Comparison of ENCODE assay signal across 8 cellular contexts in genomic region chr14:23555882-23556699, GRCh38. TPM values are rescaled to one million over a fixed set of nuclear protein-coding genes. Genes with fewer than 3 reads are reported as not detected.
A peak's percentile ranks its signal among the peaks of the same experiment; 100 is the strongest.
DNase-seq lines count a peak whose midpoint lies in the region; ATAC-seq and TF ChIP-seq lines count a peak whose summit lies in the region.

THTPA (plus strand) TSS chr14:23556271; CDS start chr14:23556758, 487 bp downstream.

- H3K4me3 Mint-ChIP-seq in CD8-positive, alpha-beta T cell = peak within 1 kb of the TSS; percentile 95

- H3K36me3 Mint-ChIP-seq in CD8-positive, alpha-beta T cell = peaks cover 26% of the 10 kb centered on the region

- peaks cover 23% of the 10 kb centered on the region for H3K79me1 ChIP-seq in mesenchymal stem cell (replicated peaks; ENCODE audit: low read length, poor library complexity, severe bottlenecking)

- peak within 1 kb of the TSS; percentile 69 for H2BK120ac ChIP-seq in mesenchymal stem cell (ENCODE audit: low read depth, low read length)

- H3K27me3 ChIP-seq in CD8-positive, alpha-beta T cell (ENCODE audit: insufficient read depth, low read length) = no peaks in the 10 kb centered on the region
- no peaks in the 10 kb centered on the region for H3K27me3 ChIP-seq in mesenchymal stem cell (ENCODE audit: control insufficient read depth in 1 of 2, insufficient read depth in 1 of 2, low read length in 2 of 2)

- 3% methylated on average over 53 of the region's 54 CpGs for WGBS in mesenchymal stem cell

- DNase-seq in CD8-positive, alpha-beta T cell = peak; percentile 86 to 96 (median 92)
- DNase-seq in HPDE6-E6E7 (ENCODE audit: extremely low spot score) (peak; percentile 90), NK-92 (lab: John Stamatoyannopoulos, UW; ENCODE audit: unreplicated experiment) (peak; percentile 56), mesenchymal stem cell (peak; percentile 94)
- peak; percentile 85 to 91 for DNase-seq in activated CD8-positive, alpha-beta memory T cell treated with anti-CD3 and anti-CD28 coated beads for 1 hour (ENCODE audit: extremely low read depth in 1 of 2, low read depth in 1 of 2)
- peak; percentile 90 for DNase-seq in effector CD8-positive, alpha-beta T cell (lab: John Stamatoyannopoulos, UW)
- DNase-seq in stimulated activated CD8-positive, alpha-beta memory T cell treated with anti-CD3 and anti-CD28 coated beads, Interleukin-12 subunit alpha, Interleukin-12 subunit beta, amount 100 ng/mL, for 24 hours (ENCODE audit: extremely low read depth) = peak; percentile 90

- intact Hi-C loops in CD8-positive, alpha-beta T cell (cut with DNase I, micrococcal nuclease) = loop anchor here (1.0 to 10.0 kb wide), 7 partner anchors 11 to 879 kb away; partner anchors contain the start of genes AP1G2 (in 2 of the 2), ACIN1 (in 1 of the 2), C14orf119 (in 1 of the 2) and NGDN (in 1 of the 2)

- POLR2A ChIA-PET in CD8-positive, alpha-beta T cell (lab: Charles Lee) = interaction anchor here (0.9 to 1.2 kb wide), 2 partner anchors 11 kb away, joined by 6 read pairs; partner anchors contain the start of gene AP1G2

- H3K4me3 ChIP-seq in CD8-positive, alpha-beta T cell (ENCODE audit: low read depth, low read length) = peak within 1 kb of the TSS; percentile 98
- H3K4me3 ChIP-seq in mesenchymal stem cell (ENCODE audit: insufficient read depth in 1 of 2, low read depth in 1 of 2, low read length in 2 of 2) = peak within 1 kb of the TSS; percentile 80 to 96

- H3K27me3 Mint-ChIP-seq in CD8-positive, alpha-beta T cell (ENCODE audit: low read depth) = no peaks in the 10 kb centered on the region

- H3K4me1 Mint-ChIP-seq in CD8-positive, alpha-beta T cell (ENCODE audit: low read depth) = peaks cover 31% of the 10 kb centered on the region

- CTCF ChIA-PET in CD8-positive, alpha-beta T cell (lab: Charles Lee) = interaction anchor here (0.9 to 12.9 kb wide), 5 partner anchors 12 to 77 kb away, joined by 3 to 279 read pairs (median 4); partner anchors contain the start of gene AP1G2

- peak within 1 kb of the TSS; percentile 76 for H3K4me2 ChIP-seq in mesenchymal stem cell (ENCODE audit: low read length, poor library complexity, severe bottlenecking)

- H3K36me3 ChIP-seq in CD8-positive, alpha-beta T cell (ENCODE audit: insufficient read depth, low read length) = peaks cover 22% of the 10 kb centered on the region
- peaks cover 27 to 32% of the 10 kb centered on the region in 2 experiments for H3K36me3 ChIP-seq in mesenchymal stem cell (ENCODE audit: control insufficient read depth in 1 of 2, insufficient read depth in 2 of 2, low read depth in 1 of 2, low read length in 2 of 2)

- peak within 1 kb of the TSS; percentile 92 for H4K8ac ChIP-seq in mesenchymal stem cell (ENCODE audit: low read length)

- H3K9ac ChIP-seq in mesenchymal stem cell (ENCODE audit: low read length) = peak within 1 kb of the TSS; percentile 99

- H3K23ac ChIP-seq in mesenchymal stem cell (ENCODE audit: low read length in 2 of 2) = peak within 1 kb of the TSS in 1 of 2 experiments; percentile 77

- peak within 1 kb of the TSS in 1 of 2 experiments; percentile 99 for H3K14ac ChIP-seq in mesenchymal stem cell (ENCODE audit: low read length in 2 of 2)

- peak within 1 kb of the TSS; percentile 87 for H2BK15ac ChIP-seq in mesenchymal stem cell (ENCODE audit: low read depth, poor library complexity, severe bottlenecking)

- H3K9me3 ChIP-seq in CD8-positive, alpha-beta T cell (ENCODE audit: low read length) = no peaks in the 10 kb centered on the region
- H3K9me3 ChIP-seq in mesenchymal stem cell (ENCODE audit: control insufficient read depth, low read length) = no peaks in the 10 kb centered on the region

- peak; percentile 87 for ATAC-seq in CD8-positive, alpha-beta T cell
- ATAC-seq in GM19467 (IDR thresholded peaks at IDR 0.05; ENCODE audit: unreplicated experiment) = peak; percentile 83

- H2AK5ac ChIP-seq in mesenchymal stem cell (ENCODE audit: low read length, severe bottlenecking) = peak within 1 kb of the TSS; percentile 11

- H3K4ac ChIP-seq in mesenchymal stem cell (ENCODE audit: low read depth in 1 of 2, low read length in 2 of 2) = peak within 1 kb of the TSS in 1 of 2 experiments; percentile 91

- TF ChIP-seq CTCF in CD8-positive, alpha-beta T cell (IDR thresholded peaks at IDR 0.05) = no peak

- H3K27ac ChIP-seq in CD8-positive, alpha-beta T cell (ENCODE audit: low read depth, low read length) = peak within 1 kb of the TSS; percentile 64
- H3K27ac ChIP-seq in mesenchymal stem cell (ENCODE audit: low read length, poor library complexity, severe bottlenecking) = peak within 1 kb of the TSS; percentile 59

- H3K27ac Mint-ChIP-seq in CD8-positive, alpha-beta T cell = peak within 1 kb of the TSS; percentile 93

- H2BK12ac ChIP-seq in mesenchymal stem cell (ENCODE audit: low read length in 2 of 2) = peak within 1 kb of the TSS in 1 of 2 experiments; percentile 87

- peaks cover 24% of the 10 kb centered on the region for H3K4me1 ChIP-seq in CD8-positive, alpha-beta T cell (ENCODE audit: insufficient read depth, low read length)
- H3K4me1 ChIP-seq in mesenchymal stem cell (ENCODE audit: control insufficient read depth, insufficient read depth, low read depth, low read length) = peaks cover 14% of the 10 kb centered on the region

- H2BK5ac ChIP-seq in mesenchymal stem cell (ENCODE audit: low read depth, low read length, poor library complexity, severe bottlenecking) = peak within 1 kb of the TSS; percentile 66

- H3K9me3 Mint-ChIP-seq in CD8-positive, alpha-beta T cell = no peaks in the 10 kb centered on the region

- H4K91ac ChIP-seq in mesenchymal stem cell (ENCODE audit: low read length) = peak within 1 kb of the TSS; percentile 93

- H3K18ac ChIP-seq in mesenchymal stem cell (ENCODE audit: low read depth in 1 of 2, low read length in 2 of 2) = peak within 1 kb of the TSS; percentile 96 to 99

- H2AFZ ChIP-seq in mesenchymal stem cell (ENCODE audit: low read depth, low read length) = peak within 1 kb of the TSS; percentile 95

RNA-seq across cellular contexts. Expression of gene THTPA, which starts in this region (rescaled TPM):
- total RNA-seq in CD8-positive, alpha-beta T cell = 10 to 100 TPM; 10.7 to 12.4 TPM
- 7.2 TPM for polyA plus RNA-seq in mesenchymal stem cell (2013, experiment 1 of 2)
- 7.1 TPM for polyA plus RNA-seq in mesenchymal stem cell (2013, experiment 2 of 2)

Comparison
In these comparisons a context has a peak if more than half of its experiments do, and no peak if none do; other contexts are left out.
1. Peak in every context shown above with its lines: DNase-seq, ATAC-seq, H3K4me3 ChIP-seq and H3K27ac ChIP-seq.